In the genomic region with DNA sequence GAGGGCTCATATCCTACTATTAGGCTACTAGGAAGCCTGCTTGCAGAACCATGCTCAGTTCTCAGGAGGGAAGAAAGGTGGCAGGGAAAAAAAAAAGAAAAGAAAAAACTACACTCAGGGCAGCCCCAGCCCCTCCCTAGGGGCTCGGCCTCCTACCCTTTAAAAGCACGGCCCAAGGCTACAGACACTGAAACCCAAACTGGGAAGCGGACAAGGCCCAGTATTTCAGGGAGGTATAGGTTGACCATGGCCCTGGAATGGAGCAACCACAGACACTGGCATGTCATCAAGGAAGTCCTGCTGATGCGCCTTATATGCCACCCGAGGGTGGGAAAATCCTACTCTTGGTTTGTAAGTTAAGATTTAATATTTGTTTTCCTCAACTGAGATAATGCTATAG, we compare ENCODE assay signal across 16 cellular contexts. TPM values are rescaled to one million over a fixed set of nuclear protein-coding genes. Genes with fewer than 3 reads are reported as not detected.
DNase-seq lines count a peak whose midpoint lies in the region; ATAC-seq and TF ChIP-seq lines count a peak whose summit lies in the region.
"Had no signal": no experiment of that assay in that cellular context is flagged by ENCODE, and none has a peak within 500 bp of the region (broad histone marks: within the 10 kb centered on the region; RNA-seq: fewer than 3 reads in every experiment).

No MANE protein-coding gene starts in this region.

- no peak overlapping the region for H2BK120ac ChIP-seq in mesendoderm (ENCODE audit: low read depth, low read length)

- no peak overlapping the region for H3K9ac ChIP-seq in endodermal cell (ENCODE audit: extremely low read depth, low read length, poor library complexity, severe bottlenecking)
- H3K9ac ChIP-seq in mesendoderm (ENCODE audit: low read length): peak overlapping the region; percentile 44
- H3K9ac ChIP-seq in smooth muscle cell (ENCODE audit: low read depth): no peak overlapping the region

- ATAC-seq in RWPE2 (ENCODE audit: low read depth): no peak
- ATAC-seq in HG03520 (IDR thresholded peaks at IDR 0.05; ENCODE audit: unreplicated experiment): no peak

- H3K4me1 Mint-ChIP-seq in endodermal cell: peaks cover 45% of the 10 kb centered on the region

- peaks cover 66% of the 10 kb centered on the region for H3K79me2 ChIP-seq in mesendoderm (ENCODE audit: control insufficient read depth, insufficient read depth, low read length)
- peaks cover 56% of the 10 kb centered on the region for H3K79me2 ChIP-seq in smooth muscle cell (ENCODE audit: low read depth)

- no peaks in the 10 kb centered on the region for H3K27me3 ChIP-seq in RWPE2 (ENCODE audit: insufficient read depth, poor library complexity, severe bottlenecking)
- no peaks in the 10 kb centered on the region for H3K27me3 ChIP-seq in endodermal cell (ENCODE audit: control insufficient read depth, insufficient read depth, low read length, poor library complexity, severe bottlenecking)
- H3K27me3 ChIP-seq in mesendoderm (ENCODE audit: insufficient read depth, low read length, poor library complexity): no peaks in the 10 kb centered on the region
- no peaks in the 10 kb centered on the region for H3K27me3 ChIP-seq in thyroid gland
- no peaks in the 10 kb centered on the region for H3K27me3 ChIP-seq in smooth muscle cell (ENCODE audit: low read depth)
- H3K27me3 ChIP-seq: SJSA1 had no signal

- intact Hi-C loops in thyroid gland (cut with DNase I): no loop called here

- no peak overlapping the region for H2BK5ac ChIP-seq in mesendoderm (ENCODE audit: low read length)

- no peak overlapping the region for H2AK5ac ChIP-seq in mesendoderm (ENCODE audit: low read length)

- no peak overlapping the region for H3K4me3 Mint-ChIP-seq in endodermal cell
- H3K4me3 Mint-ChIP-seq: B cell; CD4-positive, CD25-positive, alpha-beta regulatory T cell had no signal

- H3K4ac ChIP-seq in mesendoderm (ENCODE audit: low read depth, low read length): peak overlapping the region; percentile 87

- H3K4me2 ChIP-seq in mesendoderm (ENCODE audit: low read length) (no peak overlapping the region), smooth muscle cell (no peak overlapping the region)

- no peak for TF ChIP-seq CTCF in RWPE2 (IDR thresholded peaks at IDR 0.05; ENCODE audit: poor library complexity, severe bottlenecking)
- TF ChIP-seq CTCF in endodermal cell (conservative IDR thresholded peaks at IDR 0.05): no peak
- TF ChIP-seq CTCF in thyroid gland (IDR thresholded peaks at IDR 0.05): no peak
- TF ChIP-seq CTCF in smooth muscle cell (IDR thresholded peaks at IDR 0.05; ENCODE audit: borderline replicate concordance, insufficient read depth, poor library complexity, severe bottlenecking): no peak

- no peaks in the 10 kb centered on the region for H3K9me3 Mint-ChIP-seq in endodermal cell
- H3K9me3 Mint-ChIP-seq: CD4-positive, CD25-positive, alpha-beta regulatory T cell had no signal

- H3K36me3 ChIP-seq in RWPE2 (ENCODE audit: low read depth) (no peaks in the 10 kb centered on the region), endodermal cell (ENCODE audit: control insufficient read depth, insufficient read depth, low read length) (peaks cover 4% of the 10 kb centered on the region), mesendoderm (ENCODE audit: control insufficient read depth, insufficient read depth, low read length) (no peaks in the 10 kb centered on the region), thyroid gland (no peaks in the 10 kb centered on the region), smooth muscle cell (ENCODE audit: low read depth) (no peaks in the 10 kb centered on the region)
- H3K36me3 ChIP-seq: SJSA1 had no signal

- H3K56ac ChIP-seq in mesendoderm (ENCODE audit: low read length): peak overlapping the region; percentile 78

- H3K18ac ChIP-seq in mesendoderm (ENCODE audit: low read length): peak overlapping the region; percentile 51

- H3K4me1 ChIP-seq in RWPE2 (ENCODE audit: insufficient read depth, poor library complexity, severe bottlenecking): peaks cover 48% of the 10 kb centered on the region
- H3K4me1 ChIP-seq in endodermal cell (ENCODE audit: control insufficient read depth, insufficient read depth, low read length): peaks cover 13% of the 10 kb centered on the region
- H3K4me1 ChIP-seq in mesendoderm (ENCODE audit: control insufficient read depth, low read depth, low read length): peaks cover 36% of the 10 kb centered on the region
- peaks cover 52 to 80% of the 10 kb centered on the region in 2 donors for H3K4me1 ChIP-seq in thyroid gland
- H3K4me1 ChIP-seq in smooth muscle cell (ENCODE audit: low read depth): peaks cover 18% of the 10 kb centered on the region
- H3K4me1 ChIP-seq: Caco-2 had no signal

- H3K9me3 ChIP-seq in RWPE2 (ENCODE audit: severe bottlenecking) (no peaks in the 10 kb centered on the region), endodermal cell (ENCODE audit: control insufficient read depth, low read length) (no peaks in the 10 kb centered on the region), thyroid gland (no peaks in the 10 kb centered on the region), smooth muscle cell (replicated peaks; ENCODE audit: low read depth) (no peaks in the 10 kb centered on the region)
- H3K9me3 ChIP-seq: Caco-2, SJSA1 had no signal

- no peak overlapping the region for H3K23ac ChIP-seq in mesendoderm (ENCODE audit: low read length)

- H3K36me3 Mint-ChIP-seq in endodermal cell (ENCODE audit: low read depth): peaks cover 8% of the 10 kb centered on the region
- H3K36me3 Mint-ChIP-seq: CD4-positive, CD25-positive, alpha-beta regulatory T cell had no signal

- DNase-seq in RWPE2 (ENCODE audit: low spot score): no peak
- DNase-seq in endodermal cell: no peak
- DNase-seq in mesendoderm: no peak
- no peak for DNase-seq in thyroid gland
- no peak for DNase-seq in smooth muscle cell (lab: John Stamatoyannopoulos, UW; ENCODE audit: unreplicated experiment)
- DNase-seq in activated CD4-positive, alpha-beta T cell treated with anti-CD3 and anti-CD28 coated beads, Interleukin-2, amount 50 U/mL, for 1 hour: no peak
- DNase-seq: Caco-2; CD4-positive, CD25-positive, alpha-beta regulatory T cell; DMS153; NCI-H1417; NCI-H187 treated with DMSO at 0.1 percent for 48 hours; NCI-H2171; NCI-H446 treated with DMSO at 0.1 percent for 48 hours had no signal

- no peak overlapping the region for H4K5ac ChIP-seq in mesendoderm (ENCODE audit: low read length)

- H3K79me1 ChIP-seq in mesendoderm (ENCODE audit: low read length): peaks cover 33% of the 10 kb centered on the region

- H3K27me3 Mint-ChIP-seq in endodermal cell (ENCODE audit: insufficient read depth): no peaks in the 10 kb centered on the region
- H3K27me3 Mint-ChIP-seq: B cell had no signal

- H3K4me3 ChIP-seq in RWPE2 (ENCODE audit: severe bottlenecking) (no peak overlapping the region), endodermal cell (ENCODE audit: low read length) (no peak overlapping the region), mesendoderm (ENCODE audit: low read length) (no peak overlapping the region), thyroid gland (replicated peaks in 1 of 3) (no peak overlapping the region), smooth muscle cell (no peak overlapping the region)
- H3K4me3 ChIP-seq: SJSA1 had no signal

- no peak overlapping the region for H4K8ac ChIP-seq in mesendoderm (ENCODE audit: low read depth, low read length)

- H3K27ac Mint-ChIP-seq in endodermal cell: peak overlapping the region; percentile 35
- H3K27ac Mint-ChIP-seq: B cell had no signal

- H3K27ac ChIP-seq in RWPE2 (ENCODE audit: poor library complexity, severe bottlenecking): peak overlapping the region; percentile 90
- H3K27ac ChIP-seq in endodermal cell (ENCODE audit: low read depth, low read length): no peak overlapping the region
- H3K27ac ChIP-seq in mesendoderm (ENCODE audit: low read depth, low read length): no peak overlapping the region
- peak overlapping the region in 2 of 3 donors; percentile 75 to 90 for H3K27ac ChIP-seq in thyroid gland
- no peak overlapping the region for H3K27ac ChIP-seq in smooth muscle cell (ENCODE audit: low read depth)
- H3K27ac ChIP-seq: SJSA1 had no signal

- no peak for TF ChIP-seq POLR2A in thyroid gland (IDR thresholded peaks at IDR 0.05)

- WGBS in endodermal cell (ENCODE audit: insufficient coverage in 1 of 2, insufficient read length in 1 of 2), 2 experiments: 92 to 94% methylated on average over 2 to 5 of the region's 5 CpGs
- WGBS in mesendoderm (ENCODE audit: extremely low coverage, insufficient coverage, low lambda C conversion rate): no CpG with 5 or more reads among the region's 5 CpGs
- WGBS in thyroid gland, 2 donors: 90% methylated on average over 5 of the region's 5 CpGs
- 95% methylated on average over 5 of the region's 5 CpGs for WGBS in smooth muscle cell (ENCODE audit: low lambda C conversion rate)

- no peak overlapping the region for H2AFZ ChIP-seq in smooth muscle cell (ENCODE audit: low read depth)

- H2BK15ac ChIP-seq in mesendoderm (replicated peaks; ENCODE audit: low read depth): no peak overlapping the region

- H4K20me1 ChIP-seq in smooth muscle cell (ENCODE audit: low read depth): peaks cover 90% of the 10 kb centered on the region

- peaks cover 5% of the 10 kb centered on the region for H3F3A ChIP-seq in smooth muscle cell (ENCODE audit: low read depth)

RNA-seq across cellular contexts. Expression of a gene that starts 50.8 kb away (rescaled TPM):
- total RNA-seq in endodermal cell (10 to 100 TPM; 79.4 to 83.4 TPM), thyroid gland (10 to 100 TPM; 45.4 to 92.4 (median 61.2) TPM), smooth muscle cell (20.4 and 21.8 TPM in 2 replicates)
- polyA plus RNA-seq in endodermal cell (2013, experiment 1 of 2): 55.8 TPM
- polyA plus RNA-seq in endodermal cell (2013, experiment 2 of 2): 53.5 TPM
- polyA plus RNA-seq in mesendoderm (2013, experiment 1 of 2): 58.5 TPM
- 57.0 TPM for polyA plus RNA-seq in mesendoderm (2013, experiment 2 of 2)
- 11.3 and 14.6 TPM in 2 replicates for polyA plus RNA-seq in smooth muscle cell

Comparison
In these comparisons a context has a peak if more than half of its experiments do, and no peak if none do; other contexts are left out.
1. H3K27ac ChIP-seq: peak in RWPE2 (single experiment) and thyroid gland (2 of 3); none in endodermal cell (single experiment), mesendoderm (single experiment) and smooth muscle cell (single experiment).